Comparison of ENCODE assay signal across 11 cellular contexts in the genomic region with DNA sequence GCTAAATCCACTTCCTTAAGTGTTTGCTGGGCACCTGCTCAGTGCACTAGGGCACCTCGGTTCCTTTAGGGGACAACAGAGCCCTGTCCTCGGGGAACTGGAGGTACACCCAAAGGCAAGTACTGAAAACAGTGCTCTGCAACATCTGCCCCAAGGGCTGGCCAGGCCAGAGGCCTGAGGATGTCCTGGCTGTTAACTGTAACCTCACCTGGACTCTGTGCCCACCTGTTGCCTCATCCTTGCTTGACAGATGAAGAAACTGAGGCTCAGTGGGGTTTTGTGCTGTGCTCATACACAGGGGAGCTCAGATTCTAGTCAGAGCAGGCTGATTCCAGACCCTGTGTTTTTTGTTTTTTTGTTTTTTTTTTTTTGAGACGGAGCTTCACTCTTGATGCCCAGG. TPM values are rescaled to one million over a fixed set of nuclear protein-coding genes. Genes with fewer than 3 reads are reported as not detected.
"Had no signal": no experiment of that assay in that cellular context is flagged by ENCODE, and none has a peak within 500 bp of the region (broad histone marks: within the 10 kb centered on the region; RNA-seq: fewer than 3 reads in every experiment).

No MANE protein-coding gene starts in this region.

- DNase-seq: GM23248, GOT3, H7, HFFc6, KBM-7 had no signal

- ATAC-seq: HepG2 had no signal

- H3K9ac ChIP-seq: GM23248 had no signal

- H2AFZ ChIP-seq: GM23248 had no signal

- H3K9me3 ChIP-seq: HAP-1 had no signal

- H3K4me3 ChIP-seq: GM23248, HAP-1 had no signal

- H3K27ac ChIP-seq: GM23248, HL-60 had no signal

- H3K4me1 ChIP-seq: HAP-1 had no signal

- H3K36me3 ChIP-seq: HAP-1 had no signal

RNA-seq across cellular contexts. Expression of a gene that starts 2.6 kb away (rescaled TPM):
- total RNA-seq: H4, H7, HepG2, HFFc6, HT1080 had no signal
- polyA plus RNA-seq: IgD-negative memory B cell had no signal

RNA-seq across cellular contexts. Expression of a gene that starts 31.1 kb away (rescaled TPM):
- total RNA-seq: GM23248, H4, H7, HepG2, HFFc6, HT1080 had no signal
- polyA plus RNA-seq: GM23248, HepG2, IgD-negative memory B cell had no signal

RNA-seq across cellular contexts. Expression of a gene that starts 43.6 kb away (rescaled TPM):
- total RNA-seq: GM23248, H4, HFFc6, HT1080 had no signal
- polyA plus RNA-seq: GM23248, IgD-negative memory B cell had no signal
